In the genomic region with DNA sequence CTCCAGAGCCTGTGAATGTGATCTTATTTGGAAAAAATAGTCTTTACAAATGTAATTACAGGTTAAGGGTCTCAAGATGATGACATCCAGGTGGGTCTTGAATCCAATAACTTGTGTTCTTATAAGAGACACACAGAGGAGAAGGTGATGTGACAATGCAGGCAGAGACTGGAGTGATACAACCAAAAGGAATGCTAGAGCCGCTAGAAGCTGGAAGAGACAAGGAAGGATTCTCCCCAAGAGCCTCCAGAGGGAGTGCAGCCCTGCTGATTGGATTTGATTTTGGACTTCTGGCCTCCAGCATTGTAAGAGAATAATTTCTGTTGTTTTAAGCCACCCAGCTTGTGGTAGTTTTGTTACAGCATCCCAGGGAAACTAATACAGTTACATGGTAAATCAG, we compare ENCODE assay signal across 1 cellular context.
TF ChIP-seq lines count a peak whose summit lies in the region.

No MANE protein-coding gene starts in this region.

TF ChIP-seq in SK-N-SH, 30 proteins besides CTCF, POLR2A, EP300 and RAD21 (continued from another document):
- TF ChIP-seq, protein P1, sequence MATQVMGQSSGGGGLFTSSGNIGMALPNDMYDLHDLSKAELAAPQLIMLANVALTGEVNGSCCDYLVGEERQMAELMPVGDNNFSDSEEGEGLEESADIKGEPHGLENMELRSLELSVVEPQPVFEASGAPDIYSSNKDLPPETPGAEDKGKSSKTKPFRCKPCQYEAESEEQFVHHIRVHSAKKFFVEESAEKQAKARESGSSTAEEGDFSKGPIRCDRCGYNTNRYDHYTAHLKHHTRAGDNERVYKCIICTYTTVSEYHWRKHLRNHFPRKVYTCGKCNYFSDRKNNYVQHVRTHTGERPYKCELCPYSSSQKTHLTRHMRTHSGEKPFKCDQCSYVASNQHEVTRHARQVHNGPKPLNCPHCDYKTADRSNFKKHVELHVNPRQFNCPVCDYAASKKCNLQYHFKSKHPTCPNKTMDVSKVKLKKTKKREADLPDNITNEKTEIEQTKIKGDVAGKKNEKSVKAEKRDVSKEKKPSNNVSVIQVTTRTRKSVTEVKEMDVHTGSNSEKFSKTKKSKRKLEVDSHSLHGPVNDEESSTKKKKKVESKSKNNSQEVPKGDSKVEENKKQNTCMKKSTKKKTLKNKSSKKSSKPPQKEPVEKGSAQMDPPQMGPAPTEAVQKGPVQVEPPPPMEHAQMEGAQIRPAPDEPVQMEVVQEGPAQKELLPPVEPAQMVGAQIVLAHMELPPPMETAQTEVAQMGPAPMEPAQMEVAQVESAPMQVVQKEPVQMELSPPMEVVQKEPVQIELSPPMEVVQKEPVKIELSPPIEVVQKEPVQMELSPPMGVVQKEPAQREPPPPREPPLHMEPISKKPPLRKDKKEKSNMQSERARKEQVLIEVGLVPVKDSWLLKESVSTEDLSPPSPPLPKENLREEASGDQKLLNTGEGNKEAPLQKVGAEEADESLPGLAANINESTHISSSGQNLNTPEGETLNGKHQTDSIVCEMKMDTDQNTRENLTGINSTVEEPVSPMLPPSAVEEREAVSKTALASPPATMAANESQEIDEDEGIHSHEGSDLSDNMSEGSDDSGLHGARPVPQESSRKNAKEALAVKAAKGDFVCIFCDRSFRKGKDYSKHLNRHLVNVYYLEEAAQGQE (IDR thresholded peaks at IDR 0.05; ENCODE audit: low read depth, low read length): no peak
- no peak for TF ChIP-seq MEF2A (IDR thresholded peaks at IDR 0.05; ENCODE audit: borderline replicate concordance, low read depth)
- TF ChIP-seq TAF1 (IDR thresholded peaks at IDR 0.05; ENCODE audit: borderline replicate concordance, low read depth, low read length): no peak
- no peak for TF ChIP-seq RCOR1 (IDR thresholded peaks at IDR 0.05; ENCODE audit: low read length)
- TF ChIP-seq RXRA (IDR thresholded peaks at IDR 0.05; ENCODE audit: borderline replicate concordance, low read depth): no peak
- TF ChIP-seq GATA2 (CRISPR knock-in tag; IDR thresholded peaks at IDR 0.05): no peak
- no peak for TF ChIP-seq SIN3A (IDR thresholded peaks at IDR 0.05; ENCODE audit: borderline replicate concordance, low read depth, low read length)
- no peak for TF ChIP-seq TEAD4 (IDR thresholded peaks at IDR 0.05; ENCODE audit: borderline replicate concordance, insufficient read depth)
